In genomic region chr10:112804036-112804435, GRCh38 we compare ENCODE assay signal across 15 cellular contexts.
DNase-seq lines count a peak whose midpoint lies in the region; ATAC-seq and TF ChIP-seq lines count a peak whose summit lies in the region.
"Had no signal": no experiment of that assay in that cellular context is flagged by ENCODE, and none has a peak within 500 bp of the region (broad histone marks: within the 10 kb centered on the region; RNA-seq: fewer than 3 reads in every experiment).

No MANE protein-coding gene starts in this region.

- ATAC-seq in GM21390 (IDR thresholded peaks at IDR 0.05; ENCODE audit: unreplicated experiment): no peak
- ATAC-seq: activated CD4-positive, CD25-positive, alpha-beta regulatory T cell treated with anti-CD3 and anti-CD28 coated beads, Interleukin-2, amount 50 U/mL, for 24 hours had no signal

- H3K4me3 Mint-ChIP-seq in MCF 10A (ENCODE audit: unreplicated experiment): no peak overlapping the region
- H3K4me3 Mint-ChIP-seq: stimulated activated naive CD8-positive, alpha-beta T cell treated with anti-CD3 and anti-CD28 coated beads, Interleukin-15, Interleukin-2, amounts not matched to agents 100 ng/mL and 50 ng/mL, for 24 hours had no signal

- no peaks in the 10 kb centered on the region for H3K27me3 ChIP-seq in breast epithelium
- H3K27me3 ChIP-seq in PC-9 (ENCODE audit: insufficient read depth, low read depth): no peaks in the 10 kb centered on the region
- H3K27me3 ChIP-seq: SJCRH30 had no signal

- H3K79me2 ChIP-seq in PC-9 (ENCODE audit: low read depth): no peaks in the 10 kb centered on the region
- H3K79me2 ChIP-seq: parathyroid adenoma had no signal

- H4K20me1 ChIP-seq in PC-9 (ENCODE audit: insufficient read depth): no peaks in the 10 kb centered on the region

- peak overlapping the region; percentile 7; the same call in 1 of the 2 replicates for H3K4me2 ChIP-seq in PC-9

- CTCF ChIA-PET in MCF 10A (lab: Yijun Ruan, JAX): interaction anchor here (0.6 to 0.8 kb wide), 3 partner anchors 24 to 484 kb away, joined by 3 read pairs; no protein-coding TSS in a partner anchor
- CTCF ChIA-PET in PC-9 (lab: Charles Lee): interaction anchor here (0.6 kb wide), 1 partner anchor 584 kb away, joined by 5 read pairs; no protein-coding TSS in a partner anchor

- H3K9me2 ChIP-seq in PC-9 (ENCODE audit: insufficient read depth): no peaks in the 10 kb centered on the region

- H3K36me3 ChIP-seq in breast epithelium (no peaks in the 10 kb centered on the region), PC-9 (ENCODE audit: low read depth) (no peaks in the 10 kb centered on the region)
- H3K36me3 ChIP-seq: SJCRH30 had no signal

- H3K27me3 Mint-ChIP-seq in MCF 10A (ENCODE audit: insufficient read depth, unreplicated experiment): no peaks in the 10 kb centered on the region
- H3K27me3 Mint-ChIP-seq: stimulated activated naive CD8-positive, alpha-beta T cell treated with anti-CD3 and anti-CD28 coated beads, Interleukin-15, Interleukin-2, amounts not matched to agents 100 ng/mL and 50 ng/mL, for 24 hours had no signal

- no peaks in the 10 kb centered on the region for H3K4me1 Mint-ChIP-seq in MCF 10A (ENCODE audit: insufficient read depth, unreplicated experiment)

- intact Hi-C loops in MCF 10A (cut with micrococcal nuclease) (no loop called here), breast epithelium (cut with DNase I; ENCODE audit: low total_unique reads) (no loop called here), PC-9 (cut with micrococcal nuclease; ENCODE audit: unreplicated experiment) (no loop called here)

- no peak overlapping the region for H2AFZ ChIP-seq in PC-9
- H2AFZ ChIP-seq: parathyroid adenoma had no signal

- H3K9me3 Mint-ChIP-seq in MCF 10A (ENCODE audit: unreplicated experiment): no peaks in the 10 kb centered on the region
- H3K9me3 Mint-ChIP-seq: stimulated activated naive CD8-positive, alpha-beta T cell treated with anti-CD3 and anti-CD28 coated beads, Interleukin-15, Interleukin-2, amounts not matched to agents 100 ng/mL and 50 ng/mL, for 24 hours had no signal

- H3K4me3 ChIP-seq in breast epithelium: no peak overlapping the region
- H3K4me3 ChIP-seq in PC-9: no peak overlapping the region
- H3K4me3 ChIP-seq: SJCRH30 had no signal

- H3K27ac ChIP-seq in breast epithelium: no peak overlapping the region
- H3K27ac ChIP-seq in PC-9: peak overlapping the region; percentile 23
- H3K27ac ChIP-seq: parathyroid adenoma, SJCRH30 had no signal

- H3K4me1 ChIP-seq in breast epithelium (no peaks in the 10 kb centered on the region), PC-9 (replicated peaks; ENCODE audit: insufficient read depth) (peaks cover 13% of the 10 kb centered on the region; the same call in 1 of the 2 replicates)
- H3K4me1 ChIP-seq: parathyroid adenoma, SJCRH30 had no signal

- TF ChIP-seq POLR2A in breast epithelium (IDR thresholded peaks at IDR 0.05): no peak

- TF ChIP-seq CTCF in MCF 10A (IDR thresholded peaks at IDR 0.05; ENCODE audit: unreplicated experiment) (no peak), breast epithelium (IDR thresholded peaks at IDR 0.05) (no peak), PC-9 (conservative IDR thresholded peaks at IDR 0.05) (no peak)

- POLR2A ChIA-PET in MCF 10A (lab: Yijun Ruan, JAX) (no interaction called here), PC-9 (lab: Charles Lee; ENCODE audit: unreplicated experiment) (no interaction called here)

- peak overlapping the region; percentile 49 for H3K27ac Mint-ChIP-seq in MCF 10A (ENCODE audit: low read depth, unreplicated experiment)
- H3K27ac Mint-ChIP-seq: stimulated activated naive CD8-positive, alpha-beta T cell treated with anti-CD3 and anti-CD28 coated beads, Interleukin-15, Interleukin-2, amounts not matched to agents 100 ng/mL and 50 ng/mL, for 24 hours had no signal

- no peak for DNase-seq in MCF 10A (ENCODE audit: unreplicated experiment)
- no peak for DNase-seq in breast epithelium (ENCODE audit: low spot score in 2 of 2)
- no peak for DNase-seq in PC-9
- DNase-seq in left kidney (ENCODE audit: low read depth, low spot score): peak; percentile 86
- DNase-seq in midbrain (lab: John Stamatoyannopoulos, UW): no peak
- no peak for DNase-seq in glomerular visceral epithelial cell (ENCODE audit: extremely low spot score)
- DNase-seq in activated CD4-positive, alpha-beta T cell treated with anti-CD3 and anti-CD28 coated beads for 1 hour: no peak
- DNase-seq: activated effector memory CD4-positive, alpha-beta T cell treated with Interleukin-2 at 50 U/mL for 16 hours; NCI-H526; SJCRH30; stimulated activated CD4-positive, alpha-beta T cell treated with anti-CD3 and anti-CD28 coated beads, Interleukin-2, amount 100 ng/mL, for 24 hours had no signal

- H3K9me3 ChIP-seq in breast epithelium (no peaks in the 10 kb centered on the region), PC-9 (ENCODE audit: insufficient read depth, low read depth) (no peaks in the 10 kb centered on the region)
- H3K9me3 ChIP-seq: SJCRH30 had no signal

- peaks cover 6% of the 10 kb centered on the region for H3K36me3 Mint-ChIP-seq in MCF 10A (ENCODE audit: insufficient read depth, unreplicated experiment)

- no peaks in the 10 kb centered on the region for H3F3A ChIP-seq in PC-9 (ENCODE audit: insufficient read depth, low read depth)

- BruUV-seq in MCF 10A (replicated peaks; lab: Mats Ljungman, UMichigan): no TSS peak
- BruUV-seq in PC-9 (replicated peaks; lab: Mats Ljungman, UMichigan): no TSS peak
